Comparison of ENCODE assay signal across 9 cellular contexts in the genomic region with DNA sequence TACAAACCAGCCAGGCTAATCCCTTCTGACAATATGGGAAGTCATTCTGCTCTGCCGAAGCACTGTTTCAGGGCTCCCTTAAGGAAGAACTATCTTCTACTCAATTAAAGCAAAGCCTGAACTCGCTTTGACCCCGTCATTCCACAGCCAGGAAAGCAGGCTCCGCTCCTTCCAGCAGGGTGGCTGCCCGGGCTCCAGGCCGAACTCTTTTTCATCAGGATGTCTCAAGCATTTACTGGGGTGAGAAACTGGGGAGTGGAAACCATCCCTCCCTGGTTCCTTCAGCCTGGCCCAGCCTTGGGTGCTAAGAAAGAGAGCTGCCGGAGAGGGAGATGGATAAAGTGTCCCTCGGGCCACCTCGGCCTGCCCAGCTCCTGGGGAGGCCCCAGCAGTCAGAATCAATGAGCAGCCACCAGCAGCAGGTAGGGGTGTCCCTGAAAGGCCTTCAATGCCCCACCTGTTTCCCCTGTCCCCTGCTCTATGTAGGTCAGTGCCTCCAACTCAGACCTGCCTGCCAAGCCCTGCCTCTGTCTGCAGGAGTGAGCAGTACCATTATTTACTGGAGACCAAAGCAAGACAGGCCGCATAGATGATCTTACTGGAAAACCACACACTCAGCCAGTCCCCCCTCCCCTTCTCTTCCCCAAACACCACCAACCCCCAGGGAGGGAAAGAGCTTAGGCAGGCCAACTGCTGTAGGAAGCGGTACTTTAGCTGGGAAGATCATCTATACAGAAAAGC.
DNase-seq lines count a peak whose midpoint lies in the region; TF ChIP-seq lines count a peak whose summit lies in the region.
"Had no signal": no experiment of that assay in that cellular context is flagged by ENCODE, and none has a peak within 500 bp of the region (broad histone marks: within the 10 kb centered on the region; RNA-seq: fewer than 3 reads in every experiment).

No MANE protein-coding gene starts in this region.

- H3K9me3 ChIP-seq in muscle layer of colon (ENCODE audit: low read length) = no peaks in the 10 kb centered on the region

- no peaks in the 10 kb centered on the region for H3K36me3 ChIP-seq in muscle layer of colon (ENCODE audit: insufficient read depth, low read length)

- no peak for TF ChIP-seq CTCF in 22Rv1 (IDR thresholded peaks at IDR 0.05)
- no peak for TF ChIP-seq CTCF in LNCaP clone FGC (IDR thresholded peaks at IDR 0.05; ENCODE audit: control insufficient read depth, extremely low read depth, insufficient read depth)
- peak; percentile 20 for TF ChIP-seq CTCF in choroid plexus epithelial cell (conservative IDR thresholded peaks at IDR 0.05; ENCODE audit: low read depth, low read length)
- TF ChIP-seq CTCF in GM13977 (IDR thresholded peaks at IDR 0.05; ENCODE audit: extremely low read depth, insufficient read depth, missing control alignments) = no peak

- peaks cover 73% of the 10 kb centered on the region for H3K4me1 ChIP-seq in muscle layer of colon (ENCODE audit: insufficient read depth, low read length)

- in situ Hi-C loops in GM13977 (cut with MboI; ENCODE audit: low pct_unique_long_range_greater_than_20kb, low sequenced_read_pairs, unreplicated experiment) = no loop called here

- H3K9ac ChIP-seq in muscle layer of colon (ENCODE audit: low read length) = peak overlapping the region; percentile 13

- H3K27me3 ChIP-seq in muscle layer of colon (ENCODE audit: control insufficient read depth in 1 of 2, insufficient read depth in 2 of 2, low read length in 2 of 2) = no peaks in the 10 kb centered on the region

- DNase-seq in LNCaP clone FGC (ENCODE audit: low read depth) (peak; percentile 32), choroid plexus epithelial cell (ENCODE audit: low read depth) (peak; percentile 70), NCI-H345 (lab: John Stamatoyannopoulos, UW) (no peak), HuH-7 (ENCODE audit: low spot score) (no peak), dedifferentiated amniotic fluid mesenchymal stem cell (ENCODE audit: extremely low spot score) (no peak), GM13977 (ENCODE audit: low spot score) (no peak)
- DNase-seq: activated CD8-positive, alpha-beta memory T cell treated with anti-CD3 and anti-CD28 coated beads, Interleukin-2, amount 50 U/mL, for 48 hours had no signal

- H3K27ac ChIP-seq in 22Rv1 (peak overlapping the region; percentile 40; the same call in 1 of the 2 replicates), muscle layer of colon (ENCODE audit: low read depth, low read length) (peak overlapping the region; percentile 90)

- H3K4me3 ChIP-seq in LNCaP clone FGC (ENCODE audit: low read depth, low read length) (no peak overlapping the region), choroid plexus epithelial cell (ENCODE audit: low read depth, low read length) (no peak overlapping the region), muscle layer of colon (ENCODE audit: low read depth in 1 of 2, low read length in 2 of 2) (no peak overlapping the region)

Comparison
In these comparisons a context has a peak if more than half of its experiments do, and no peak if none do; other contexts are left out.
1. DNase-seq: peak in LNCaP clone FGC (single experiment) and choroid plexus epithelial cell (single experiment); none in NCI-H345 (single experiment), HuH-7 (single experiment), dedifferentiated amniotic fluid mesenchymal stem cell (single experiment) and GM13977 (single experiment).